In the genomic region with DNA sequence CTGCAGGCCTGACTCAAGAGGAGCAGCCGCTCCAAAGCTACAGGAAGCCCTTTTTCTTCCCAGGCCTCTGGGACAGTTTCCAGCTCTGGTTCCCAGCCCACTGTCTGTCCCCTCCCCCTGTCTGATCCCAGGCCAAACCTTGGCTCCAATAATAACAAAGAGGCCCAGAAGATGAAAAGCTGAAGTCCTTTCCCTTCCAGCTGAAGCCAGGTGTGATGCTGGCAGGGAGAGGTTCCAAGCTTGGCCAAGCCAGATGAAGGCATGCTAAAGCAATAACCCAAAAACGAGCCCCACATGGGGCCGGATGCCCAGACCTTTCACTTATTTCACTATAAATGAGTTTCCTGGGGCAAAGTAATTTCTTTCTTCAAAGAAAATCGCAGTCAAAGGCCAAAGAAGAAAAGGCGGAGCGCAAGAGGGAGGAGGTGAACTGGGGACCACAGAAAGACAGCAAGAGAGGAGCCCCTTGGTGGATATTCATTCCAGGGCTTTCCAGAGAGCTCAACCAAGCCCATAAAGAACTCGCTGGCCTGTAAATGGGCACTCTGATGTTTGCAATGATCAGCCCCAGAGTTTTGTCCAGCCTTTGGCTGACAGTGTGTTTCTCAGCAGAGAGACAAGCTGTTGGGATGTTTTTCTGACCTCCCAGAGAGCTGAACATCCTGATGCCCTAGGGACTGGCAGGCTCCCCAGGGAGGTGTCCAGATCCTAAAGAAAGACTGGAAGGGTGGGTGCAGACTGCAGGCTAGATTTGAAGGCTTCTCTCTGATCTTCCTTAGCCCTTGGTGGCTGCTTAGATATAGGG, we compare ENCODE assay signal across 10 cellular contexts.
DNase-seq lines count a peak whose midpoint lies in the region; ATAC-seq and TF ChIP-seq lines count a peak whose summit lies in the region.
"Had no signal": no experiment of that assay in that cellular context is flagged by ENCODE, and none has a peak within 500 bp of the region (broad histone marks: within the 10 kb centered on the region; RNA-seq: fewer than 3 reads in every experiment).

No MANE protein-coding gene starts in this region.

- H3K4me3 ChIP-seq in AG04450 (ENCODE audit: low read depth, low read length) (no peak overlapping the region), fibroblast of mammary gland (ENCODE audit: control insufficient read depth, low read depth, low read length) (no peak overlapping the region), mucosa of descending colon (no peak overlapping the region)

- no peaks in the 10 kb centered on the region for H3K36me3 ChIP-seq in mucosa of descending colon (ENCODE audit: low read depth)

- intact Hi-C loops in mucosa of descending colon (cut with DNase I, micrococcal nuclease): no loop called here

- H3K4me1 ChIP-seq in mucosa of descending colon (ENCODE audit: low read depth) (no peaks in the 10 kb centered on the region), foreskin keratinocyte (no peaks in the 10 kb centered on the region)

- CTCF ChIA-PET in AG04450 (lab: Charles Lee): interaction anchor here (0.8 to 1.7 kb wide), 4 partner anchors 37 to 269 kb away, joined by 3 to 4 read pairs (median 3); no protein-coding TSS in a partner anchor

- H3K27ac ChIP-seq in AG04450 (ENCODE audit: low read depth, low read length) (peak overlapping the region; percentile 43), foreskin keratinocyte (no peak overlapping the region)

- POLR2A ChIA-PET in AG04450 (lab: Yijun Ruan, JAX): interaction anchor here (1.0 kb wide), 1 partner anchor 23 kb away, joined by 3 read pairs; no protein-coding TSS in a partner anchor

- TF ChIP-seq CTCF in AG04450 (IDR thresholded peaks at IDR 0.05; ENCODE audit: low read depth, low read length) (no peak), fibroblast of mammary gland (conservative IDR thresholded peaks at IDR 0.05; ENCODE audit: control insufficient read depth, insufficient read depth, low read depth, low read length) (no peak), mucosa of descending colon (IDR thresholded peaks at IDR 0.05) (no peak), foreskin keratinocyte (conservative IDR thresholded peaks at IDR 0.05) (no peak), GM13976 (IDR thresholded peaks at IDR 0.05; ENCODE audit: borderline replicate concordance, control extremely low read depth, extremely low read depth, insufficient read depth, missing control alignments) (no peak)

- ATAC-seq in mucosa of descending colon (peak; percentile 62), foreskin keratinocyte (no peak)

- H3K9me3 ChIP-seq in AG04450 (ENCODE audit: control insufficient read depth, insufficient read depth, low read length) (no peaks in the 10 kb centered on the region; the same call in 1 of the 2 replicates), mucosa of descending colon (no peaks in the 10 kb centered on the region)

- H3K27me3 ChIP-seq in AG04450 (ENCODE audit: control insufficient read depth, insufficient read depth, low read length): no peaks in the 10 kb centered on the region
- H3K27me3 ChIP-seq in foreskin keratinocyte: peaks cover 66% of the 10 kb centered on the region

- DNase-seq in AG04450 (ENCODE audit: low read depth, low spot score) (peak; percentile 61), NCI-H69 (lab: John Stamatoyannopoulos, UW) (peak; percentile 15), fibroblast of mammary gland (ENCODE audit: low read depth) (peak; percentile 82), mucosa of descending colon (peak in 1 of 3 donors; percentile 40), foreskin keratinocyte (no peak), SKM-1 (lab: John Stamatoyannopoulos, UW; ENCODE audit: unreplicated experiment) (no peak), NOMO-1 (lab: John Stamatoyannopoulos, UW; ENCODE audit: unreplicated experiment in 2 of 2) (no peak), GM13976 (ENCODE audit: low spot score) (no peak)
- DNase-seq: CD4-positive, CD25-positive, alpha-beta regulatory T cell; retina had no signal

- in situ Hi-C loops in GM13976 (cut with MboI; ENCODE audit: low sequenced_read_pairs, unreplicated experiment): no loop called here

Comparison
In these comparisons a context has a peak if more than half of its experiments do, and no peak if none do; other contexts are left out.
1. DNase-seq: peak in AG04450 (single experiment), NCI-H69 (single experiment) and fibroblast of mammary gland (single experiment); none in foreskin keratinocyte (0 of 2), SKM-1 (single experiment), NOMO-1 (0 of 2) and GM13976 (single experiment).